8 cellular contexts compared by ENCODE assay signal in the genomic region with DNA sequence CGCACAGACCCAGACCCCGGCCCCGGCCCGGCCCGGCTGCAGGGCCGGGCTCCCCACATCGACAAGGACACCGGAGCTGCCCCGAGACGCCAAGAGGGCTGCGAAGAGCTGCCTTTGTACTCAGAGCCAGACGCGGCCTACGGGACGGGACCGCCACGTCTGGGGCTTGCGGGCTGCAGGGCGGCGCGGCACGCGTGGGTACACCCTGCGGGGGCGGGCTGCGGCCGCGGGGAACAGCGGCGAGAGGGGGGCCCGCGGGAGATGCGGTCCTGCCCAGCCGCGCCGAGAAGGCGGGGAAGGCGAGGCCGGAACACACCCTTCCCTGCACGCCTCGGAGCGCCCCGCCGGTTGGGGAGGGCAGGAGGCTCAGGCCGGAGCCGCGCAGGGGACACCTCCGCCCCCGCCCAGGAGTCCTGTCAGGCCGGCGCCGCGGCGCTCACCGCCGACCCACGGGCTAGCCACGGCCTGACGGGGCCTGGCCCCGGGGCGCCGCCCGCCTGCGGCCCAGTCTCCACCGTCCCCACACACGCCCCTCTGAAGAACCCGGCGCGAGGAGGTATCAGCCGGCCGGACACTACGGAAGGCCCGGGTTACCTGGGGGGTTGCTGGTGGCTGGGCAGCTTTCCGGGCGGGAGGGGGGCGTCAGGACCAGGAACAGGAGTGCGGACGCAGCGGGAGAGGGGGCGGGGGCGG. TPM values are rescaled to one million over a fixed set of nuclear protein-coding genes. Genes with fewer than 3 reads are reported as not detected.
DNase-seq lines count a peak whose midpoint lies in the region; ATAC-seq, FAIRE-seq and TF ChIP-seq lines count a peak whose summit lies in the region.

No MANE protein-coding gene starts in this region.

- BruUV-seq in Caco-2 (replicated peaks; lab: Mats Ljungman, UMichigan) = no TSS peak

- TF ChIP-seq POLR2A in esophagus muscularis mucosa (IDR thresholded peaks at IDR 0.05; ENCODE audit: low read depth) = no peak
- TF ChIP-seq POLR2A in suprapubic skin (IDR thresholded peaks at IDR 0.05) = no peak

- H3K27me3 ChIP-seq in Caco-2 (replicated peaks; ENCODE audit: control insufficient read depth, insufficient read depth, low read length) = no peaks in the 10 kb centered on the region
- no peaks in the 10 kb centered on the region for H3K27me3 ChIP-seq in esophagus muscularis mucosa
- H3K27me3 ChIP-seq in suprapubic skin = no peaks in the 10 kb centered on the region

- peak overlapping the region; percentile 92 to 96 (median 94) for H3K27ac ChIP-seq in esophagus muscularis mucosa (replicated peaks in 1 of 4)
- peak overlapping the region; percentile 98 for H3K27ac ChIP-seq in suprapubic skin

- H3K27ac Mint-ChIP-seq in Caco-2 (ENCODE audit: unreplicated experiment) (peak overlapping the region; percentile 72), nephron progenitor cell (peak overlapping the region; percentile 77)

- H3K4me1 ChIP-seq in Caco-2 = peaks cover 32% of the 10 kb centered on the region
- H3K4me1 ChIP-seq in esophagus muscularis mucosa = peaks cover 44 to 54% (median 52%) of the 10 kb centered on the region in 4 donors
- peaks cover 55% of the 10 kb centered on the region for H3K4me1 ChIP-seq in suprapubic skin

- ATAC-seq in GM21529 (IDR thresholded peaks at IDR 0.05; ENCODE audit: unreplicated experiment) = peak; percentile 19

- peak overlapping the region; percentile 83 for H3K4me3 Mint-ChIP-seq in Caco-2 (ENCODE audit: unreplicated experiment)
- H3K4me3 Mint-ChIP-seq in nephron progenitor cell = peak overlapping the region; percentile 94

- H3K4me1 Mint-ChIP-seq in Caco-2 (ENCODE audit: low read depth, unreplicated experiment) (peaks cover 13% of the 10 kb centered on the region), nephron progenitor cell (peaks cover 41% of the 10 kb centered on the region)

- DNase-seq in Caco-2 (peak; percentile 47 to 66), LNCaP clone FGC (ENCODE audit: low read depth) (no peak), activated T-cell treated with anti-CD3 and anti-CD28 coated beads for 24 hours (ENCODE audit: low read depth) (peak; percentile 35), esophagus muscularis mucosa (ENCODE audit: extremely low spot score) (no peak), nephron progenitor cell (peak; percentile 67), suprapubic skin (ENCODE audit: low spot score in 2 of 2) (peak; percentile 68 to 81), GM19239 (ENCODE audit: insufficient read length, low spot score) (no peak)

- H3K36me3 Mint-ChIP-seq in Caco-2 (ENCODE audit: insufficient read depth, unreplicated experiment) (peaks cover 8% of the 10 kb centered on the region), nephron progenitor cell (ENCODE audit: low read depth) (no peaks in the 10 kb centered on the region)

- CTCF ChIA-PET in Caco-2 (lab: Charles Lee) = interaction anchor here (0.6 to 1.2 kb wide), 4 partner anchors 11 to 86 kb away, joined by 3 to 4 read pairs (median 4); a partner anchor contains a TSS

- TF ChIP-seq CTCF in Caco-2 (IDR thresholded peaks at IDR 0.05; ENCODE audit: insufficient read depth in 1 of 2, low read depth in 1 of 2, low read length in 1 of 2, severe bottlenecking in 1 of 2, unreplicated experiment in 1 of 2) = no peak
- no peak for TF ChIP-seq CTCF in LNCaP clone FGC (IDR thresholded peaks at IDR 0.05; ENCODE audit: control insufficient read depth, extremely low read depth, insufficient read depth)
- TF ChIP-seq CTCF in esophagus muscularis mucosa (IDR thresholded peaks at IDR 0.05) = no peak
- TF ChIP-seq CTCF in nephron progenitor cell (IDR thresholded peaks at IDR 0.05) = no peak
- no peak for TF ChIP-seq CTCF in suprapubic skin (IDR thresholded peaks at IDR 0.05)

- intact Hi-C loops in Caco-2 (cut with micrococcal nuclease; ENCODE audit: unreplicated experiment) = loop anchor here (2.0 to 5.0 kb wide), 2 partner anchors 14 to 79 kb away; no protein-coding TSS in a partner anchor
- intact Hi-C loops in esophagus muscularis mucosa (cut with DNase I) = no loop called here

- no peaks in the 10 kb centered on the region for H3K9me3 ChIP-seq in Caco-2
- H3K9me3 ChIP-seq in esophagus muscularis mucosa = no peaks in the 10 kb centered on the region
- no peaks in the 10 kb centered on the region for H3K9me3 ChIP-seq in suprapubic skin

- POLR2A ChIA-PET in Caco-2 (lab: Charles Lee) = interaction anchor here (0.6 to 1.5 kb wide), 4 partner anchors 49 to 775 kb away, joined by 4 to 7 read pairs (median 6); a partner anchor contains a TSS

- H3K4me3 ChIP-seq in Caco-2 (ENCODE audit: low read depth, low read length) = peak overlapping the region; percentile 93
- peak overlapping the region; percentile 84 for H3K4me3 ChIP-seq in LNCaP clone FGC (ENCODE audit: low read depth, low read length)
- peak overlapping the region; percentile 92 to 97 (median 96) for H3K4me3 ChIP-seq in esophagus muscularis mucosa
- peak overlapping the region; percentile 100 for H3K4me3 ChIP-seq in suprapubic skin

- no peak for TF ChIP-seq EP300 in esophagus muscularis mucosa (IDR thresholded peaks at IDR 0.05)
- no peak for TF ChIP-seq EP300 in suprapubic skin (IDR thresholded peaks at IDR 0.05)

- FAIRE-seq in GM19239 (lab: Jason Lieb, UNC) = no peak

- H3K36me3 ChIP-seq in Caco-2 (ENCODE audit: control insufficient read depth, insufficient read depth, low read length) = no peaks in the 10 kb centered on the region
- no peaks in the 10 kb centered on the region for H3K36me3 ChIP-seq in esophagus muscularis mucosa
- no peaks in the 10 kb centered on the region for H3K36me3 ChIP-seq in suprapubic skin

- no peaks in the 10 kb centered on the region for H3K9me3 Mint-ChIP-seq in Caco-2 (ENCODE audit: unreplicated experiment)
- no peaks in the 10 kb centered on the region for H3K9me3 Mint-ChIP-seq in nephron progenitor cell

- 1% methylated on average over 35 of the region's 81 CpGs for WGBS in esophagus muscularis mucosa
- under 1% methylated on average over 30 of the region's 81 CpGs for WGBS in suprapubic skin

- H3K27me3 Mint-ChIP-seq in Caco-2 (ENCODE audit: insufficient read depth, unreplicated experiment) (no peaks in the 10 kb centered on the region), nephron progenitor cell (ENCODE audit: low read depth, poor library complexity) (peaks cover 4% of the 10 kb centered on the region)

RNA-seq across cellular contexts. Expression of a gene that starts 0.5 kb away (rescaled TPM):
- total RNA-seq in Caco-2 (2022) (70.3 and 73.2 TPM in 2 replicates), esophagus muscularis mucosa (10 to 100 TPM; 28.5 to 30.7 (median 29.5) TPM), suprapubic skin (10 to 100 TPM; 41.4 to 49.5 (median 45.9) TPM)

Comparison
In these comparisons a context has a peak if more than half of its experiments do, and no peak if none do; other contexts are left out.
1. DNase-seq: peak in Caco-2 (2 of 2), activated T-cell treated with anti-CD3 and anti-CD28 coated beads for 24 hours (single experiment), nephron progenitor cell (single experiment) and suprapubic skin (2 of 2); none in LNCaP clone FGC (single experiment), esophagus muscularis mucosa (single experiment) and GM19239 (single experiment).
2. Peak in every context shown above with its lines, with median percentiles within 50 percentile points of each other: H3K4me3 ChIP-seq.